10 cellular contexts compared by ENCODE assay signal in the genomic region with DNA sequence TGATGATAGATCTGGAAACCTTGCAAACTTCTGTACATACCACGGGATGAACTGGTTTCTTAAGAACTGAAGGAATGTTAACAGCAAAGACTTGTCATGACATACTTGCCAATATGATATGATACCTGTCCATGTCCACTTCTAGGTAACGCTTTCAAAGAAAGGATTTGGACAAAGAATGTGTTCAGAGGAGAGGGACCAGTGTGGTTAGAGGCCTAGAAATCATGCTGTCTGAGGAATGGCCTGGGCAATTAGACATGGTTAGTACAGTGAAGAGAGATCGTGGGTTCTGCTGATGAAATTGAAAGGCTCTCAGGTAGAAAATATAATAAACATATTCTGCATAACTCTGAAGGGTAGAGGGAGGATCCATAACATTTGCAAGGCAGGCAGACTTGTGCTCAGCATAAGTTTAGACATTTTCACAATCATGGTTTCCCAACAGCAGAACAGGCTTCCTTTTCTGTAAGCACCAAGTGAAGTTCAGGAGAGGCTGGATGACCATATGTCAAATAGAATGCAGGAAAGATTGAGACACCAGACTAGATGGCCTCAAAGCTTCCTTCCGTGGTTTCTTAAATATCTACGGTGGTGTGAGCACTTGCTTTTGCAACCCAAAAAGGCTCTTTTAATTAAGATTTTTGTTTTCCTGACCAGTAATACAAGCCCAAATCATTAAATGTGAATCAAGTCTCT. TPM values are rescaled to one million over a fixed set of nuclear protein-coding genes. Genes with fewer than 3 reads are reported as not detected.
DNase-seq lines count a peak whose midpoint lies in the region; ATAC-seq, FAIRE-seq and TF ChIP-seq lines count a peak whose summit lies in the region.
"Had no signal": no experiment of that assay in that cellular context is flagged by ENCODE, and none has a peak within 500 bp of the region (broad histone marks: within the 10 kb centered on the region; RNA-seq: fewer than 3 reads in every experiment).

No MANE protein-coding gene starts in this region.

- H4K8ac ChIP-seq in IMR-90 (ENCODE audit: low read depth in 2 of 2, low read length in 2 of 2) (peak overlapping the region in 1 of 2 experiments; percentile 54; a peak in 1 of 4 replicates), mesenchymal stem cell (ENCODE audit: low read length) (peak overlapping the region; percentile 50)

- no peaks in the 10 kb centered on the region for H3K9me3 Mint-ChIP-seq in activated CD8-positive, alpha-beta T cell treated with anti-CD3 and anti-CD28 coated beads, Interleukin-2, amount 10 ng/mL, durations not matched to agents 7 days and 5 days (ENCODE audit: insufficient read depth)

- peak overlapping the region; percentile 61 for H2BK5ac ChIP-seq in IMR-90 (ENCODE audit: low read depth, low read length, poor library complexity, severe bottlenecking)
- no peak overlapping the region for H2BK5ac ChIP-seq in mesenchymal stem cell (ENCODE audit: low read depth, low read length, poor library complexity, severe bottlenecking)

- H3K27ac ChIP-seq in IMR-90 (ENCODE audit: insufficient read depth, low read length) (peak overlapping the region; percentile 59; the same call in 1 of the 2 replicates), mesenchymal stem cell (ENCODE audit: low read length, poor library complexity, severe bottlenecking) (no peak overlapping the region)

- H3K9ac ChIP-seq in IMR-90 (ENCODE audit: low read depth, low read length) (no peak overlapping the region), mesenchymal stem cell (ENCODE audit: low read length) (no peak overlapping the region)

- H2BK15ac ChIP-seq in IMR-90 (ENCODE audit: low read depth, low read length) (peak overlapping the region; percentile 37; the same call in 1 of the 3 replicates), mesenchymal stem cell (ENCODE audit: low read depth, poor library complexity, severe bottlenecking) (no peak overlapping the region)

- H2BK20ac ChIP-seq in IMR-90 (ENCODE audit: low read depth, low read length) = no peak overlapping the region

- WGBS in IMR-90 (ENCODE audit: extremely low coverage in 2 of 2, insufficient read length in 1 of 2), 2 experiments = 100% methylated on average over 2 of the region's 5 CpGs; no CpG with 5 or more reads in 1 of the 2 experiments
- 87% methylated on average over 4 of the region's 5 CpGs for WGBS in mesenchymal stem cell

- DNase-seq in Ammon's horn (ENCODE audit: low spot score) (peak; percentile 59), IMR-90 (no peak), mesenchymal stem cell (peak; percentile 87), D721Med (ENCODE audit: insufficient read length, low spot score) (no peak), NCI-H2029 (lab: John Stamatoyannopoulos, UW) (no peak)
- DNase-seq in activated CD8-positive, alpha-beta T cell treated with anti-CD3 and anti-CD28 coated beads, Interleukin-2, amount 10 ng/mL, durations not matched to agents 7 days and 5 days = no peak
- DNase-seq: NCI-H510A had no signal

- no peak for FAIRE-seq in D721Med (lab: Jason Lieb, UNC)
- FAIRE-seq: astrocyte had no signal

- no peak overlapping the region for H2BK12ac ChIP-seq in mesenchymal stem cell (ENCODE audit: low read length in 2 of 2)

- H3K27ac Mint-ChIP-seq in activated CD8-positive, alpha-beta T cell treated with anti-CD3 and anti-CD28 coated beads, Interleukin-2, amount 10 ng/mL, durations not matched to agents 7 days and 5 days = peak overlapping the region; percentile 93

- intact Hi-C loops in IMR-90 (cut with micrococcal nuclease) = no loop called here

- H3K4me3 ChIP-seq in IMR-90 (ENCODE audit: insufficient read depth, low read depth, low read length) (no peak overlapping the region), mesenchymal stem cell (ENCODE audit: insufficient read depth in 1 of 2, low read depth in 1 of 2, low read length in 2 of 2) (no peak overlapping the region)

- H3K9me3 ChIP-seq in IMR-90 (ENCODE audit: control insufficient read depth, insufficient read depth, low read length) = no peaks in the 10 kb centered on the region
- no peaks in the 10 kb centered on the region for H3K9me3 ChIP-seq in mesenchymal stem cell (ENCODE audit: control insufficient read depth, low read length)

- no peak overlapping the region for H3K56ac ChIP-seq in IMR-90 (ENCODE audit: extremely low read depth, insufficient read depth, low read length)

- dilution Hi-C loops in IMR-90 (cut with HindIII; ENCODE audit: low sequenced_read_pairs, unreplicated experiment) = no loop called here

- no peaks in the 10 kb centered on the region for H3K27me3 ChIP-seq in IMR-90 (ENCODE audit: control insufficient read depth, insufficient read depth, low read length)
- no peaks in the 10 kb centered on the region for H3K27me3 ChIP-seq in mesenchymal stem cell (ENCODE audit: control insufficient read depth in 1 of 2, insufficient read depth in 1 of 2, low read length in 2 of 2)

- no peak for ATAC-seq in IMR-90 (ENCODE audit: low read depth)
- no peak for ATAC-seq in activated CD8-positive, alpha-beta T cell treated with anti-CD3 and anti-CD28 coated beads, Interleukin-2, amount 10 ng/mL, durations not matched to agents 7 days and 5 days
- ATAC-seq in HG03280 (IDR thresholded peaks at IDR 0.05; ENCODE audit: unreplicated experiment) = no peak
- no peak for ATAC-seq in HG03565 (IDR thresholded peaks at IDR 0.05; ENCODE audit: unreplicated experiment)

- H3K4me1 ChIP-seq in IMR-90 (ENCODE audit: control insufficient read depth, insufficient read depth, low read length) = peaks cover 34% of the 10 kb centered on the region
- H3K4me1 ChIP-seq in mesenchymal stem cell (ENCODE audit: control insufficient read depth, insufficient read depth, low read depth, low read length) = peaks cover 3% of the 10 kb centered on the region

- TF ChIP-seq POLR2A in IMR-90 (IDR thresholded peaks at IDR 0.05; ENCODE audit: low read depth, low read length) = no peak

- H3K27me3 Mint-ChIP-seq in activated CD8-positive, alpha-beta T cell treated with anti-CD3 and anti-CD28 coated beads, Interleukin-2, amount 10 ng/mL, durations not matched to agents 7 days and 5 days (ENCODE audit: low read depth) = no peaks in the 10 kb centered on the region

- peak overlapping the region; percentile 41; the same call in 1 of the 2 replicates for H2AK5ac ChIP-seq in IMR-90 (ENCODE audit: low read depth, low read length)
- no peak overlapping the region for H2AK5ac ChIP-seq in mesenchymal stem cell (ENCODE audit: low read length, severe bottlenecking)

- CTCF ChIA-PET in IMR-90 (lab: Yijun Ruan, JAX) = interaction anchor here (0.7 kb wide), 1 partner anchor 956 kb away, joined by 3 read pairs; no protein-coding TSS in a partner anchor
- CTCF ChIA-PET in activated CD8-positive, alpha-beta T cell treated with anti-CD3 and anti-CD28 coated beads, Interleukin-2, amount 10 ng/mL, durations not matched to agents 7 days and 5 days (lab: Charles Lee) = interaction anchor here (2.4 to 3.2 kb wide), 2 partner anchors 10 to 12 kb away, joined by 7 to 11 read pairs; no protein-coding TSS in a partner anchor

- peak overlapping the region; percentile 75 for H3K14ac ChIP-seq in IMR-90 (replicated peaks; ENCODE audit: low read depth, low read length)
- no peak overlapping the region for H3K14ac ChIP-seq in mesenchymal stem cell (ENCODE audit: low read length in 2 of 2)

- H3K23ac ChIP-seq in IMR-90 (ENCODE audit: low read depth, low read length) (0 out of 2 replicates have a peak overlapping the region, but pooled peaks have one; percentile 1), mesenchymal stem cell (ENCODE audit: low read length in 2 of 2) (no peak overlapping the region)

- H4K91ac ChIP-seq in IMR-90 (ENCODE audit: insufficient read depth, low read depth, low read length) (no peak overlapping the region; the same call in 1 of the 2 replicates), mesenchymal stem cell (ENCODE audit: low read length) (no peak overlapping the region)

- peaks cover 56 to 72% of the 10 kb centered on the region in 2 experiments for H3K79me1 ChIP-seq in IMR-90 (ENCODE audit: low read depth in 1 of 2, low read length in 2 of 2)
- H3K79me1 ChIP-seq in mesenchymal stem cell (replicated peaks; ENCODE audit: low read length, poor library complexity, severe bottlenecking) = peaks cover 28% of the 10 kb centered on the region

- H3K4ac ChIP-seq in IMR-90 (ENCODE audit: low read depth, low read length) (peak overlapping the region; percentile 24; the same call in 1 of the 2 replicates), mesenchymal stem cell (ENCODE audit: low read depth in 1 of 2, low read length in 2 of 2) (no peak overlapping the region)

- peaks cover 77% of the 10 kb centered on the region for H3K36me3 Mint-ChIP-seq in activated CD8-positive, alpha-beta T cell treated with anti-CD3 and anti-CD28 coated beads, Interleukin-2, amount 10 ng/mL, durations not matched to agents 7 days and 5 days (ENCODE audit: low read depth)

- H3K4me1 Mint-ChIP-seq in activated CD8-positive, alpha-beta T cell treated with anti-CD3 and anti-CD28 coated beads, Interleukin-2, amount 10 ng/mL, durations not matched to agents 7 days and 5 days (ENCODE audit: low read depth) = peaks cover 98% of the 10 kb centered on the region

- no peak overlapping the region for H2AK9ac ChIP-seq in IMR-90 (replicated peaks; ENCODE audit: low read depth, low read length, poor library complexity)

- H2BK120ac ChIP-seq in IMR-90 (ENCODE audit: low read depth, low read length) (peak overlapping the region; percentile 37; the same call in 1 of the 2 replicates), mesenchymal stem cell (ENCODE audit: low read depth, low read length) (no peak overlapping the region)

- no TSS peak for BruUV-seq in IMR-90 (replicated peaks; lab: Mats Ljungman, UMichigan)

- H3K36me3 ChIP-seq in IMR-90 (ENCODE audit: control insufficient read depth, insufficient read depth, low read length) = peaks cover 27% of the 10 kb centered on the region
- H3K36me3 ChIP-seq in mesenchymal stem cell (ENCODE audit: control insufficient read depth in 1 of 2, insufficient read depth in 2 of 2, low read depth in 1 of 2, low read length in 2 of 2) = peaks cover 16 to 96% of the 10 kb centered on the region in 2 experiments

- peaks cover 21% of the 10 kb centered on the region for H3K9me1 ChIP-seq in IMR-90 (ENCODE audit: insufficient read depth, low read length)

- TF ChIP-seq RAD21 in IMR-90 (IDR thresholded peaks at IDR 0.05; ENCODE audit: low read length) = no peak

- TF ChIP-seq CTCF in IMR-90 (conservative IDR thresholded peaks at IDR 0.05; ENCODE audit: low read depth, low read length) = no peak
- TF ChIP-seq CTCF in D721Med (IDR thresholded peaks at IDR 0.05; ENCODE audit: insufficient read depth, missing control alignments) = no peak

- H3K18ac ChIP-seq in IMR-90 (ENCODE audit: low read depth, low read length) (peak overlapping the region; percentile 93), mesenchymal stem cell (ENCODE audit: low read depth in 1 of 2, low read length in 2 of 2) (peak overlapping the region in 1 of 2 experiments; percentile 89)

- H3K4me2 ChIP-seq in IMR-90 (ENCODE audit: low read depth, low read length) (peak overlapping the region; percentile 19; the same call in 1 of the 2 replicates), mesenchymal stem cell (ENCODE audit: low read length, poor library complexity, severe bottlenecking) (no peak overlapping the region)

- POLR2A ChIA-PET in IMR-90 (lab: Charles Lee; ENCODE audit: unreplicated experiment) = interaction anchor here (0.7 kb wide), 1 partner anchor 289 kb away, joined by 3 read pairs; no protein-coding TSS in a partner anchor
- POLR2A ChIA-PET in activated CD8-positive, alpha-beta T cell treated with anti-CD3 and anti-CD28 coated beads, Interleukin-2, amount 10 ng/mL, durations not matched to agents 7 days and 5 days (lab: Charles Lee) = interaction anchor here (0.9 to 3.8 kb wide), 7 partner anchors 9 to 56 kb away, joined by 3 to 26 read pairs (median 4); no protein-coding TSS in a partner anchor

- H2AFZ ChIP-seq in IMR-90 (replicated peaks; ENCODE audit: low read length, poor library complexity) (no peak overlapping the region), mesenchymal stem cell (ENCODE audit: low read depth, low read length) (no peak overlapping the region)

- in situ Hi-C loops in IMR-90 (cut with MboI; ENCODE audit: low sequenced_read_pairs) = no loop called here

- peak overlapping the region; percentile 53; the same call in 1 of the 2 replicates for H4K5ac ChIP-seq in IMR-90 (ENCODE audit: low read depth, low read length)

- H4K20me1 ChIP-seq in IMR-90 (ENCODE audit: insufficient read depth, low read length) = no peaks in the 10 kb centered on the region

- H3K4me3 Mint-ChIP-seq in activated CD8-positive, alpha-beta T cell treated with anti-CD3 and anti-CD28 coated beads, Interleukin-2, amount 10 ng/mL, durations not matched to agents 7 days and 5 days = peak overlapping the region; percentile 47

RNA-seq across cellular contexts. Expression of gene TGFBR2, which starts 39.9 kb away (rescaled TPM):
- total RNA-seq in IMR-90 (2012; rRNA removed) = 87.5 and 89.7 TPM in 2 replicates
- 58.1 and 63.7 TPM in 2 replicates for polyA plus RNA-seq in IMR-90 (2012; rRNA removed)
- polyA plus RNA-seq in IMR-90 (2012; cell fraction: cytosol; rRNA removed) = 34.9 and 52.0 TPM in 2 replicates
- polyA plus RNA-seq in IMR-90 (2012; cell fraction: nucleus; rRNA removed; ENCODE audit: low replicate concordance) = 17.3 and 35.9 TPM in 2 replicates
- total RNA-seq in activated CD8-positive, alpha-beta T cell treated with anti-CD3 and anti-CD28 coated beads, Interleukin-2, amount 10 ng/mL, durations not matched to agents 7 days and 5 days = 10 to 100 TPM; 62.7 to 64.5 TPM
- polyA plus RNA-seq in mesenchymal stem cell (2013, experiment 1 of 2) = 195 TPM
- polyA plus RNA-seq in mesenchymal stem cell (2013, experiment 2 of 2) = 202 TPM

Comparison
In these comparisons a context has a peak if more than half of its experiments do, and no peak if none do; other contexts are left out.
1. DNase-seq: peak in Ammon's horn (single experiment) and mesenchymal stem cell (single experiment); none in IMR-90 (single experiment), activated CD8-positive, alpha-beta T cell treated with anti-CD3 and anti-CD28 coated beads, Interleukin-2, amount 10 ng/mL, durations not matched to agents 7 days and 5 days (single experiment), D721Med (single experiment) and NCI-H2029 (single experiment).